Comparison of ENCODE assay signal across 8 cellular contexts in genomic region chrX:52262195-52262546, GRCh38.
A peak's percentile ranks its signal among the peaks of the same experiment; 100 is the strongest.
DNase-seq lines count a peak whose midpoint lies in the region; ATAC-seq and TF ChIP-seq lines count a peak whose summit lies in the region.

No MANE protein-coding gene starts in this region.

- H3K9me3 ChIP-seq in gastrocnemius medialis = no peaks in the 10 kb centered on the region

- H3K4me3 Mint-ChIP-seq in activated CD4-positive, alpha-beta T cell treated with anti-CD3 and anti-CD28 coated beads for 36 hours = peak overlapping the region; percentile 84
- peak overlapping the region; percentile 87 to 97 (median 96) for H3K4me3 Mint-ChIP-seq in T-cell

- in situ Hi-C loops in gastrocnemius medialis (cut with MboI; ENCODE audit: low sequenced_read_pairs in 4 of 4) = loop anchor here in 1 of 4 donors (25.0 kb wide), 1 partner anchor 650 kb away; no protein-coding TSS in a partner anchor

- DNase-seq in activated CD4-positive, alpha-beta T cell treated with anti-CD3 and anti-CD28 coated beads for 36 hours = no peak
- no peak for DNase-seq in activated CD4-positive, alpha-beta T cell treated with anti-CD3 and anti-CD28 coated beads for 4 hours
- DNase-seq in T-cell (peak in 3 of 34 experiments; percentile 0 to 1 (median 0)), foreskin keratinocyte (peak in 1 of 2 donors; percentile 0), gastrocnemius medialis (no peak)
- DNase-seq in stimulated activated naive CD4-positive, alpha-beta T cell treated with Interleukin-2 at 50 U/mL for 16 hours (lab: John Stamatoyannopoulos, UW) = no peak

- H3K27ac ChIP-seq in foreskin keratinocyte (peak overlapping the region; percentile 62), gastrocnemius medialis (peak overlapping the region; percentile 77 to 86 (median 86))

- TF ChIP-seq CTCF in foreskin keratinocyte (conservative IDR thresholded peaks at IDR 0.05) (no peak), gastrocnemius medialis (IDR thresholded peaks at IDR 0.05 in 4 of 5, conservative IDR thresholded peaks at IDR 0.05 in 1 of 5) (no peak)

- H3K27me3 ChIP-seq in foreskin keratinocyte (no peaks in the 10 kb centered on the region), gastrocnemius medialis (peaks cover 0 to 8% (median 0%) of the 10 kb centered on the region in 3 donors)

- H3K36me3 ChIP-seq in gastrocnemius medialis = no peaks in the 10 kb centered on the region

- peak overlapping the region; percentile 92 for H3K27ac Mint-ChIP-seq in activated CD4-positive, alpha-beta T cell treated with anti-CD3 and anti-CD28 coated beads for 36 hours
- peak overlapping the region; percentile 100 for H3K27ac Mint-ChIP-seq in T-cell

- no peaks in the 10 kb centered on the region for H3K9me3 Mint-ChIP-seq in activated CD4-positive, alpha-beta T cell treated with anti-CD3 and anti-CD28 coated beads for 36 hours (ENCODE audit: low read depth)
- H3K9me3 Mint-ChIP-seq in T-cell = no peaks in the 10 kb centered on the region

- CTCF ChIA-PET in activated CD4-positive, alpha-beta T cell treated with anti-CD3 and anti-CD28 coated beads for 36 hours (lab: Charles Lee) = interaction anchor here (1.1 to 1.6 kb wide), 2 partner anchors 621 to 650 kb away, joined by 3 to 6 read pairs; no protein-coding TSS in a partner anchor
- CTCF ChIA-PET in T-cell (lab: Charles Lee) = interaction anchor here in 1 of 2 donors (0.6 to 1.0 kb wide), 3 partner anchors 369 to 1571 kb away, joined by 3 to 4 read pairs (median 3); no protein-coding TSS in a partner anchor

- H3K27me3 Mint-ChIP-seq in activated CD4-positive, alpha-beta T cell treated with anti-CD3 and anti-CD28 coated beads for 36 hours = no peaks in the 10 kb centered on the region
- peaks cover 2 to 34% of the 10 kb centered on the region in 2 donors for H3K27me3 Mint-ChIP-seq in T-cell

- intact Hi-C loops in activated CD4-positive, alpha-beta T cell treated with anti-CD3 and anti-CD28 coated beads for 36 hours (cut with DNase I, micrococcal nuclease) = loop anchor here (5.0 to 10.0 kb wide), 3 partner anchors 620 to 775 kb away; partner anchors contain the start of gene CENPVL3 (in 1 of the 2)
- intact Hi-C loops in gastrocnemius medialis (cut with DNase I; ENCODE audit: low total_unique reads) = loop anchor here (5.0 kb wide), 1 partner anchor 965 kb away; the partner anchor contains the start of gene KDM5C

- ATAC-seq in activated CD4-positive, alpha-beta T cell treated with anti-CD3 and anti-CD28 coated beads for 36 hours = peak; percentile 38
- ATAC-seq in T-cell (replicated peaks in 1 of 4) = peak in 2 of 4 experiments; percentile 20 to 24
- peak; percentile 35 for ATAC-seq in foreskin keratinocyte
- peak in 1 of 2 donors; percentile 29 for ATAC-seq in gastrocnemius medialis
- no peak for ATAC-seq in GM18870 (IDR thresholded peaks at IDR 0.05; ENCODE audit: unreplicated experiment)
- no peak for ATAC-seq in GM19351 (IDR thresholded peaks at IDR 0.05; ENCODE audit: unreplicated experiment)

- H3K4me1 ChIP-seq in foreskin keratinocyte (no peaks in the 10 kb centered on the region), gastrocnemius medialis (peaks cover 0 to 7% of the 10 kb centered on the region in 2 donors)

- peaks cover 11% of the 10 kb centered on the region for H3K4me1 Mint-ChIP-seq in activated CD4-positive, alpha-beta T cell treated with anti-CD3 and anti-CD28 coated beads for 36 hours
- peaks cover 17 to 25% (median 18%) of the 10 kb centered on the region in 3 donors for H3K4me1 Mint-ChIP-seq in T-cell

- POLR2A ChIA-PET in activated CD4-positive, alpha-beta T cell treated with anti-CD3 and anti-CD28 coated beads for 36 hours (lab: Charles Lee) = no interaction called here
- POLR2A ChIA-PET in T-cell (lab: Charles Lee) = no interaction called here

- peak overlapping the region; percentile 59 to 71 (median 66) for H3K4me3 ChIP-seq in gastrocnemius medialis

- no peaks in the 10 kb centered on the region for H3K36me3 Mint-ChIP-seq in activated CD4-positive, alpha-beta T cell treated with anti-CD3 and anti-CD28 coated beads for 36 hours (ENCODE audit: low read depth)
- no peaks in the 10 kb centered on the region for H3K36me3 Mint-ChIP-seq in T-cell

- no peak for TF ChIP-seq POLR2A in gastrocnemius medialis (IDR thresholded peaks at IDR 0.05)

Comparison
In these comparisons a context has a peak if more than half of its experiments do, and no peak if none do; other contexts are left out.
1. ATAC-seq: peak in activated CD4-positive, alpha-beta T cell treated with anti-CD3 and anti-CD28 coated beads for 36 hours (single experiment) and foreskin keratinocyte (single experiment); none in GM18870 (single experiment) and GM19351 (single experiment).